10 cellular contexts compared by ENCODE assay signal in genomic region chr10:77392236-77392721, GRCh38.
DNase-seq lines count a peak whose midpoint lies in the region; ATAC-seq and TF ChIP-seq lines count a peak whose summit lies in the region.
"Had no signal": no experiment of that assay in that cellular context is flagged by ENCODE, and none has a peak within 500 bp of the region (broad histone marks: within the 10 kb centered on the region; RNA-seq: fewer than 3 reads in every experiment).

No MANE protein-coding gene starts in this region.

- H3K36me3 Mint-ChIP-seq in activated naive CD4-positive, alpha-beta T cell treated with anti-CD3 and anti-CD28 coated beads, Interleukin-2, amount 50 U/mL, for 72 hours, result no peaks in the 10 kb centered on the region
- H3K36me3 Mint-ChIP-seq: natural killer cell treated with Interleukin-12 subunit alpha and Interleukin-12 subunit beta and Interleukin-15 and Interleukin-18, amount 100 ng/mL, for 72 hours had no signal

- no peak for TF ChIP-seq CTCF in choroid plexus epithelial cell (conservative IDR thresholded peaks at IDR 0.05; ENCODE audit: low read depth, low read length)

- no peaks in the 10 kb centered on the region for H3K9me3 Mint-ChIP-seq in activated naive CD4-positive, alpha-beta T cell treated with anti-CD3 and anti-CD28 coated beads, Interleukin-2, amount 50 U/mL, for 72 hours
- H3K9me3 Mint-ChIP-seq: natural killer cell treated with Interleukin-12 subunit alpha and Interleukin-12 subunit beta and Interleukin-15 and Interleukin-18, amount 100 ng/mL, for 72 hours had no signal

- no peak overlapping the region for H3K27ac Mint-ChIP-seq in activated naive CD4-positive, alpha-beta T cell treated with anti-CD3 and anti-CD28 coated beads, Interleukin-2, amount 50 U/mL, for 72 hours
- H3K27ac Mint-ChIP-seq: natural killer cell treated with Interleukin-12 subunit alpha and Interleukin-12 subunit beta and Interleukin-15 and Interleukin-18, amount 100 ng/mL, for 72 hours had no signal

- peak; percentile 26 for DNase-seq in AG08396 (ENCODE audit: low spot score)
- DNase-seq in HT1080 (ENCODE audit: low read depth), result peak; percentile 87
- peak; percentile 48 for DNase-seq in choroid plexus epithelial cell (ENCODE audit: low read depth)
- peak; percentile 35 for DNase-seq in myocyte (ENCODE audit: low read depth)
- DNase-seq in activated naive CD4-positive, alpha-beta T cell treated with anti-CD3 and anti-CD28 coated beads, Interleukin-2, amount 50 U/mL, for 72 hours (ENCODE audit: low spot score in 2 of 2), result no peak
- no peak for DNase-seq in NCI-H187 (lab: John Stamatoyannopoulos, UW)
- no peak for DNase-seq in superior temporal gyrus (ENCODE audit: extremely low spot score)

- ATAC-seq in activated naive CD4-positive, alpha-beta T cell treated with anti-CD3 and anti-CD28 coated beads, Interleukin-2, amount 50 U/mL, for 72 hours, result no peak
- no peak for ATAC-seq in GM19463 (IDR thresholded peaks at IDR 0.05; ENCODE audit: unreplicated experiment)
- ATAC-seq: natural killer cell treated with Interleukin-12 subunit alpha and Interleukin-12 subunit beta and Interleukin-15 and Interleukin-18, amount 100 ng/mL, for 72 hours had no signal

- no peak overlapping the region for H3K4me3 ChIP-seq in choroid plexus epithelial cell (ENCODE audit: low read depth, low read length)
- H3K4me3 ChIP-seq: adrenal gland had no signal

Comparison
In these comparisons a context has a peak if more than half of its experiments do, and no peak if none do; other contexts are left out.
1. DNase-seq: peak in AG08396 (single experiment), HT1080 (single experiment), choroid plexus epithelial cell (single experiment) and myocyte (single experiment); none in activated naive CD4-positive, alpha-beta T cell treated with anti-CD3 and anti-CD28 coated beads, Interleukin-2, amount 50 U/mL, for 72 hours (0 of 2), NCI-H187 (0 of 2) and superior temporal gyrus (single experiment).